ENCODE assay signal across 18 cellular contexts in the genomic region with DNA sequence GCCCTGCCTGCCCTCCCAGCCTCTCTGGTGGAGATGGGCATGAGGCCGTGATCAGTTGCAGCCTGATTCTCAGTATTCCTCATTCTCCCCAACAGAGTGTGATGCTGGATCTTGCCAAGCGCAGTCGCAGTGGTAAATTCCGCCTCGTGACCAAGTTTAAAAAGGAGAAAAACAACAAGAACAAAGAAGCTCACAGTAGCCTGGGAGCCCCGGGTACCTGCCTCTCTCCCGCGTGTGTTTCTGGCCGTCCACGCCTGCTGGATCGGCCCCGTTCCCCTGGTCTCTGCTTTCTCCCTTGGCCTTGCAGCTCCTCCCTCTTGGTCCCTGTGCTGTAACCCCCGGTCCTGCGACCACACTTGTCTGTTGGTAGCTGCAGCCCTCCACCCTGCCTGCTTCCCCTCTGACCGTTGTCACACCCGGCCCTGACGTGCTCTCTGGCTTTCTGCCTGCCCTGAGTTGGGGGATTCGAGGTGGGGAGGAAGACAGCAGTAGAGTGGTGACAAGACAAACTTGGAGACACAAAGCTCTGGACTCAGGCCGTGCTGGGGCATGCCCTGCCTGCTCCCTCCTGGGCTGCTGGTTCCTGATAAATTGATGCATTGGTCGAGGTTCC.
A peak's percentile ranks its signal among the peaks of the same experiment; 100 is the strongest.
DNase-seq lines count a peak whose midpoint lies in the region; ATAC-seq, FAIRE-seq and TF ChIP-seq lines count a peak whose summit lies in the region.
"Had no signal": no experiment of that assay in that cellular context is flagged by ENCODE, and none has a peak within 500 bp of the region (broad histone marks: within the 10 kb centered on the region; RNA-seq: fewer than 3 reads in every experiment).

No MANE protein-coding gene starts in this region.

- peak overlapping the region; percentile 47 for H3K27ac Mint-ChIP-seq in activated T-cell treated with anti-CD3 and anti-CD28 coated beads, Interleukin-2, amount 50 U/mL, for 72 hours
- H3K27ac Mint-ChIP-seq in brain (peak overlapping the region in 3 of 5 experiments; percentile 24 to 49 (median 42)), memory B cell (peak overlapping the region; percentile 47)
- H3K27ac Mint-ChIP-seq in stimulated activated memory B cell treated with anti-CD40 and anti-IgM and Interleukin-4, amounts not matched to agents 10 μg/mL and 1 μg/mL and 100 μg/mL, for 72 hours, result peak overlapping the region; percentile 56

- H3K36me3 Mint-ChIP-seq in activated T-cell treated with anti-CD3 and anti-CD28 coated beads, Interleukin-2, amount 50 U/mL, for 72 hours (ENCODE audit: insufficient read depth in 2 of 2), result peaks cover 7 to 17% of the 10 kb centered on the region in 2 donors
- H3K36me3 Mint-ChIP-seq in brain (peaks cover 72% of the 10 kb centered on the region), memory B cell (peaks cover 57% of the 10 kb centered on the region)
- peaks cover 86% of the 10 kb centered on the region for H3K36me3 Mint-ChIP-seq in stimulated activated memory B cell treated with anti-CD40 and anti-IgM and Interleukin-4, amounts not matched to agents 10 μg/mL and 1 μg/mL and 100 μg/mL, for 72 hours

- no peaks in the 10 kb centered on the region for H3K27me3 Mint-ChIP-seq in activated T-cell treated with anti-CD3 and anti-CD28 coated beads, Interleukin-2, amount 50 U/mL, for 72 hours (ENCODE audit: low read depth)
- no peaks in the 10 kb centered on the region for H3K27me3 Mint-ChIP-seq in brain
- H3K27me3 Mint-ChIP-seq in memory B cell, result no peaks in the 10 kb centered on the region
- no peaks in the 10 kb centered on the region for H3K27me3 Mint-ChIP-seq in stimulated activated memory B cell treated with anti-CD40 and anti-IgM and Interleukin-4, amounts not matched to agents 10 μg/mL and 1 μg/mL and 100 μg/mL, for 72 hours
- H3K27me3 Mint-ChIP-seq: CD4-positive, alpha-beta T cell had no signal

- no peaks in the 10 kb centered on the region for H3K9me3 Mint-ChIP-seq in activated T-cell treated with anti-CD3 and anti-CD28 coated beads, Interleukin-2, amount 50 U/mL, for 72 hours
- peaks cover 0 to 2% (median 0%) of the 10 kb centered on the region in 5 experiments for H3K9me3 Mint-ChIP-seq in brain
- peaks cover 2% of the 10 kb centered on the region for H3K9me3 Mint-ChIP-seq in memory B cell
- H3K9me3 Mint-ChIP-seq in stimulated activated memory B cell treated with anti-CD40 and anti-IgM and Interleukin-4, amounts not matched to agents 10 μg/mL and 1 μg/mL and 100 μg/mL, for 72 hours, result no peaks in the 10 kb centered on the region
- H3K9me3 Mint-ChIP-seq: CD4-positive, alpha-beta T cell had no signal

- FAIRE-seq in GM12891 (lab: Jason Lieb, UNC), result no peak
- FAIRE-seq: GM19239 had no signal

- no peak overlapping the region for H3K4me3 Mint-ChIP-seq in activated T-cell treated with anti-CD3 and anti-CD28 coated beads, Interleukin-2, amount 50 U/mL, for 72 hours
- H3K4me3 Mint-ChIP-seq in brain (no peak overlapping the region), memory B cell (no peak overlapping the region)
- H3K4me3 Mint-ChIP-seq in stimulated activated memory B cell treated with anti-CD40 and anti-IgM and Interleukin-4, amounts not matched to agents 10 μg/mL and 1 μg/mL and 100 μg/mL, for 72 hours, result no peak overlapping the region
- H3K4me3 Mint-ChIP-seq: CD4-positive, alpha-beta T cell had no signal

- no peaks in the 10 kb centered on the region for H3K4me1 Mint-ChIP-seq in activated T-cell treated with anti-CD3 and anti-CD28 coated beads, Interleukin-2, amount 50 U/mL, for 72 hours (ENCODE audit: low read depth)
- H3K4me1 Mint-ChIP-seq in brain (peaks cover 14% of the 10 kb centered on the region), memory B cell (no peaks in the 10 kb centered on the region)
- no peaks in the 10 kb centered on the region for H3K4me1 Mint-ChIP-seq in stimulated activated memory B cell treated with anti-CD40 and anti-IgM and Interleukin-4, amounts not matched to agents 10 μg/mL and 1 μg/mL and 100 μg/mL, for 72 hours

- ATAC-seq in activated T-cell treated with anti-CD3 and anti-CD28 coated beads, Interleukin-2, amount 50 U/mL, for 72 hours (replicated peaks in 1 of 2), result no peak
- no peak for ATAC-seq in memory B cell (ENCODE audit: low read depth)
- no peak for ATAC-seq in stimulated activated memory B cell treated with anti-CD40 and anti-IgM and Interleukin-4, amounts not matched to agents 10 μg/mL and 1 μg/mL and 100 μg/mL, for 72 hours

- no peak for TF ChIP-seq POLR2A in GM12891 (IDR thresholded peaks at IDR 0.05; ENCODE audit: low read depth, low read length)

- no peak for DNase-seq in activated T-cell treated with anti-CD3 and anti-CD28 coated beads, Interleukin-2, amount 50 U/mL, for 72 hours
- no peak for DNase-seq in activated T-cell treated with anti-CD3 and anti-CD28 coated beads, Interleukin-2, amount 50 U/mL, for 48 hours
- DNase-seq in memory B cell (ENCODE audit: low spot score in 2 of 2) (no peak), Kasumi-1 (lab: John Stamatoyannopoulos, UW) (no peak), GM12891 (ENCODE audit: insufficient read length, low spot score) (no peak), kidney tubule cell (ENCODE audit: low spot score) (no peak)
- DNase-seq: 8988T; activated CD4-positive, alpha-beta T cell treated with anti-CD3 and anti-CD28 coated beads for 48 hours; CD4-positive, alpha-beta T cell; DMS79 treated with DMSO at 0.1 percent for 48 hours; effector CD8-positive, alpha-beta T cell; HCEC 1CT; KG1; NCI-H1048; NCI-H526 treated with DMSO at 0.1 percent for 48 hours had no signal

- TF ChIP-seq CTCF in brain (conservative IDR thresholded peaks at IDR 0.05), result no peak

TF ChIP-seq in GM12891, 5 proteins besides CTCF, POLR2A, EP300 and RAD21:
- TF ChIP-seq PAX5 (IDR thresholded peaks at IDR 0.05; ENCODE audit: insufficient read depth, low read length, severe bottlenecking) (no peak), SPI1 (IDR thresholded peaks at IDR 0.05; ENCODE audit: low read depth, low read length) (no peak), POLR2AphosphoS5 (IDR thresholded peaks at IDR 0.05; ENCODE audit: low read depth, low read length) (no peak), TAF1 (IDR thresholded peaks at IDR 0.05; ENCODE audit: low read depth, low read length) (no peak)
